Comparison of ENCODE assay signal across 21 cellular contexts in the genomic region with DNA sequence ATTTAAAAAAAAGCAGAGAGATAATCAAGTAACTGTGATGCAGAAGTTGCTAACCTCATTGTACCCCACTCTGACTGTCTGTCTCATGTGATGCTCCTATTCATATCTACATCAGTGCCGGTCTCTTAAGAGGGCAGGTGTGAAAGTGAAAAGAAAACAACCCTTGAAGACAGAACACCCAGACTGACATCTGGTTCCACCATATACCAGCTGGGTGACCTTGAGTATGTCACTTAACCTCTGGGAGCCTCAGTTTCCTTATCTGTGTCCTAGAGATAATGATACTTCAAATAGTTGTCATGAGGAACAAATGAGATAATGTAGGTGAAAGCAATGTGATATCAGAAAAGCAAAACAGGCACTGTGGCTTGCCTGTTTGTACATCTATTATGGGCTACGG.
DNase-seq lines count a peak whose midpoint lies in the region; ATAC-seq, FAIRE-seq and TF ChIP-seq lines count a peak whose summit lies in the region.
"Had no signal": no experiment of that assay in that cellular context is flagged by ENCODE, and none has a peak within 500 bp of the region (broad histone marks: within the 10 kb centered on the region; RNA-seq: fewer than 3 reads in every experiment).

No MANE protein-coding gene starts in this region.

- no peak overlapping the region for H3K23ac ChIP-seq in H9 (ENCODE audit: insufficient read length, low read depth, low read length)

- no peak overlapping the region for H2BK12ac ChIP-seq in H9 (ENCODE audit: insufficient read length, low read depth, low read length)

- RAD21 ChIA-PET in GM12878 (lab: Charles Lee; ENCODE audit: unreplicated experiment): interaction anchor here (0.7 kb wide), 1 partner anchor 166 kb away, joined by 3 read pairs; no protein-coding TSS in a partner anchor

- no peak for FAIRE-seq in GM12878 (lab: Jason Lieb, UNC)
- FAIRE-seq: endothelial cell of umbilical vein, frontal cortex had no signal

- peaks cover 28% of the 10 kb centered on the region for H3K4me1 Mint-ChIP-seq in stimulated activated effector memory CD8-positive, alpha-beta T cell treated with anti-CD3 and anti-CD28 coated beads, Interleukin-12 subunit alpha, Interleukin-12 subunit beta, amount 100 ng/mL, for 72 hours
- H3K4me1 Mint-ChIP-seq in H9: peaks cover 3 to 6% of the 10 kb centered on the region in 2 experiments; a peak in 2 of 4 replicates

- peaks cover 8% of the 10 kb centered on the region for H3K4me1 ChIP-seq in GM12878 (ENCODE audit: control insufficient read depth, insufficient read depth, low read length)
- peaks cover 2% of the 10 kb centered on the region; the same call in 1 of the 2 replicates for H3K4me1 ChIP-seq in H9 (ENCODE audit: insufficient read depth, low read length)
- H3K4me1 ChIP-seq: prostate gland had no signal

- CTCF ChIA-PET in GM12878 (lab: Yijun Ruan, JAX): no interaction called here

- H2BK20ac ChIP-seq in H9 (ENCODE audit: low read depth, low read length, poor library complexity, severe bottlenecking): no peak overlapping the region

- H3K14ac ChIP-seq in H9 (ENCODE audit: insufficient read depth, low read length): no peak overlapping the region

- BruUV-seq in GM12878 (replicated peaks; lab: Mats Ljungman, UMichigan): no TSS peak

- H3K9me3 ChIP-seq in GM12878 (replicated peaks; ENCODE audit: control insufficient read depth, insufficient read depth, low read length): no peaks in the 10 kb centered on the region; the same call in 1 of the 3 replicates
- H3K9me3 ChIP-seq in H9 (ENCODE audit: control insufficient read depth, low read depth, low read length): no peaks in the 10 kb centered on the region
- H3K9me3 ChIP-seq: prostate gland had no signal

- no peaks in the 10 kb centered on the region for H3K79me2 ChIP-seq in GM12878 (ENCODE audit: control insufficient read depth, insufficient read depth, low read length)
- H3K79me2 ChIP-seq in H9 (ENCODE audit: insufficient read depth, low read length): no peaks in the 10 kb centered on the region

- H3K4ac ChIP-seq in H9 (ENCODE audit: low read depth, low read length): no peak overlapping the region

- H2BK5ac ChIP-seq in H9 (ENCODE audit: insufficient read length, low read length): no peak overlapping the region

- ATAC-seq in GM18868 (IDR thresholded peaks at IDR 0.05; ENCODE audit: unreplicated experiment) (peak; percentile 88), GM21423 (IDR thresholded peaks at IDR 0.05; ENCODE audit: unreplicated experiment) (peak; percentile 50), HG03159 (IDR thresholded peaks at IDR 0.05; ENCODE audit: unreplicated experiment) (peak; percentile 63), GM12878 (peak; percentile 84), GM19455 (IDR thresholded peaks at IDR 0.05; ENCODE audit: unreplicated experiment) (no peak)
- no peak for ATAC-seq in stimulated activated effector memory CD8-positive, alpha-beta T cell treated with anti-CD3 and anti-CD28 coated beads, Interleukin-12 subunit alpha, Interleukin-12 subunit beta, amount 100 ng/mL, for 72 hours
- ATAC-seq: activated CD8-positive, alpha-beta T cell treated with anti-CD3 and anti-CD28 coated beads for 36 hours; HCT116; naive thymus-derived CD4-positive, alpha-beta T cell had no signal

- H3K27ac ChIP-seq in GM12878 (ENCODE audit: control insufficient read depth, insufficient read depth) (no peak overlapping the region), H9 (ENCODE audit: insufficient read length, low read depth, low read length) (no peak overlapping the region)
- H3K27ac ChIP-seq: PC-9, prostate gland, WERI-Rb-1 had no signal

- TF ChIP-seq RAD21 in GM12878 (IDR thresholded peaks at IDR 0.05; ENCODE audit: insufficient read depth, low read depth, low read length): no peak

- DNase-seq in GM12878 (ENCODE audit: low read depth, low spot score) (no peak), H9 (no peak), RPMI8226 (no peak)
- no peak for DNase-seq in stimulated activated effector memory CD8-positive, alpha-beta T cell treated with anti-CD3 and anti-CD28 coated beads, Interleukin-12 subunit alpha, Interleukin-12 subunit beta, amount 100 ng/mL, for 72 hours (ENCODE audit: low spot score in 2 of 2)
- DNase-seq: activated CD8-positive, alpha-beta T cell treated with anti-CD3 and anti-CD28 coated beads for 36 hours; DMS 273 treated with DMSO at 0.1 percent for 48 hours; naive thymus-derived CD4-positive, alpha-beta T cell; NCI-H1105; NCI-H524 treated with DMSO at 0.1 percent for 48 hours; PC-9; WERI-Rb-1 had no signal

- no peak overlapping the region for H3K4me3 Mint-ChIP-seq in stimulated activated effector memory CD8-positive, alpha-beta T cell treated with anti-CD3 and anti-CD28 coated beads, Interleukin-12 subunit alpha, Interleukin-12 subunit beta, amount 100 ng/mL, for 72 hours
- no peak overlapping the region for H3K4me3 Mint-ChIP-seq in H9
- H3K4me3 Mint-ChIP-seq: activated CD8-positive, alpha-beta T cell treated with anti-CD3 and anti-CD28 coated beads for 36 hours; activated T-helper 1 cell treated with anti-CD3 and anti-CD28 coated beads, Interleukin-12 subunit alpha, Interleukin-12 subunit beta, Interleukin-2, Interleukin-4 antibody, amounts not matched to agents 30 ng/mL and 10 ng/mL and 1 ng/mL, durations not matched to agents 14 hours and 24 hours and 36 hours; naive thymus-derived CD4-positive, alpha-beta T cell had no signal

- intact Hi-C loops in GM12878 (cut with micrococcal nuclease; ENCODE audit: unreplicated experiment): no loop called here

- no peak overlapping the region for H2BK15ac ChIP-seq in H9 (ENCODE audit: low read depth, low read length)

- no peak overlapping the region for H2BK120ac ChIP-seq in H9 (ENCODE audit: low read depth, low read length, poor library complexity, severe bottlenecking)

- H3K9me3 Mint-ChIP-seq in stimulated activated effector memory CD8-positive, alpha-beta T cell treated with anti-CD3 and anti-CD28 coated beads, Interleukin-12 subunit alpha, Interleukin-12 subunit beta, amount 100 ng/mL, for 72 hours: peaks cover 2% of the 10 kb centered on the region
- H3K9me3 Mint-ChIP-seq in H9: no peaks in the 10 kb centered on the region
- H3K9me3 Mint-ChIP-seq: activated T-helper 1 cell treated with anti-CD3 and anti-CD28 coated beads, Interleukin-12 subunit alpha, Interleukin-12 subunit beta, Interleukin-2, Interleukin-4 antibody, amounts not matched to agents 30 ng/mL and 10 ng/mL and 1 ng/mL, durations not matched to agents 14 hours and 24 hours and 36 hours had no signal

- H3K36me3 ChIP-seq in GM12878 (ENCODE audit: control insufficient read depth in 2 of 2, insufficient read depth in 2 of 2, low read length in 1 of 2): no peaks in the 10 kb centered on the region
- H3K36me3 ChIP-seq: prostate gland, WERI-Rb-1 had no signal

- H3T11ph ChIP-seq in H9 (ENCODE audit: low read length): no peak overlapping the region

- H2AK5ac ChIP-seq in H9 (ENCODE audit: insufficient read length, low read length): no peak overlapping the region

- H4K8ac ChIP-seq in H9 (replicated peaks; ENCODE audit: insufficient read length, low read depth, low read length): no peak overlapping the region

- H3K36me3 Mint-ChIP-seq in stimulated activated effector memory CD8-positive, alpha-beta T cell treated with anti-CD3 and anti-CD28 coated beads, Interleukin-12 subunit alpha, Interleukin-12 subunit beta, amount 100 ng/mL, for 72 hours: no peaks in the 10 kb centered on the region
- H3K36me3 Mint-ChIP-seq in H9 (ENCODE audit: insufficient read depth in 1 of 3, low read depth in 3 of 3): no peaks in the 10 kb centered on the region

- H4K5ac ChIP-seq in H9 (ENCODE audit: insufficient read length, low read depth, low read length): no peak overlapping the region

- no peak overlapping the region for H3K18ac ChIP-seq in H9 (ENCODE audit: insufficient read length, low read depth, low read length)

- in situ Hi-C loops in GM12878 (cut with MboI): no loop called here

- POLR2A ChIA-PET in GM12878 (lab: Charles Lee): interaction anchor here (0.9 to 1.1 kb wide), 2 partner anchors 10 to 23 kb away, joined by 3 read pairs; no protein-coding TSS in a partner anchor

- no peak overlapping the region for H3K4me3 ChIP-seq in GM12878
- H3K4me3 ChIP-seq: lung, PC-9, prostate gland had no signal

- no peaks in the 10 kb centered on the region for H3K23me2 ChIP-seq in H9 (ENCODE audit: insufficient read length, low read depth, low read length, poor library complexity, severe bottlenecking)

- SMC1A ChIA-PET in GM12878 (lab: Charles Lee; ENCODE audit: uncharacterized antibody, unreplicated experiment): interaction anchor here (0.7 to 4.6 kb wide), 9 partner anchors 9 to 315 kb away, joined by 3 to 26 read pairs (median 3); no protein-coding TSS in a partner anchor

- H4K20me1 ChIP-seq in GM12878 (ENCODE audit: control insufficient read depth, insufficient read depth) (no peaks in the 10 kb centered on the region), H9 (ENCODE audit: control insufficient read depth, insufficient read depth, insufficient read length) (no peaks in the 10 kb centered on the region)

- TF ChIP-seq EP300 in GM12878 (IDR thresholded peaks at IDR 0.05; ENCODE audit: borderline replicate concordance in 1 of 2, control insufficient read depth in 1 of 2, low read depth in 2 of 2, low read length in 2 of 2): peak in 1 of 2 experiments; percentile 25; a peak in 1 of 4 replicates

- TF ChIP-seq CTCF in GM12878 (IDR thresholded peaks at IDR 0.05 in 2 of 3, conservative IDR thresholded peaks at IDR 0.05 in 1 of 3; ENCODE audit: control insufficient read depth in 2 of 3, extremely low read depth in 1 of 3, insufficient read depth in 1 of 3, low read depth in 3 of 3, low read length in 3 of 3) (no peak), H9 (conservative IDR thresholded peaks at IDR 0.05) (no peak)

- H3K4me2 ChIP-seq in GM12878 (ENCODE audit: control insufficient read depth, insufficient read depth) (no peak overlapping the region), H9 (ENCODE audit: insufficient read depth, insufficient read length, low read length) (no peak overlapping the region)
- H3K4me2 ChIP-seq: PC-9 had no signal

- 67% methylated on average over 2 of the region's 2 CpGs for WGBS in GM12878 (ENCODE audit: insufficient coverage, insufficient replicate concordance, low lambda C conversion rate, missing lambda C conversion rate)
- no CpG with 5 or more reads among the region's 2 CpGs for WGBS in H9 (ENCODE audit: extremely low coverage, insufficient read length, low lambda C conversion rate)

- H3K27ac Mint-ChIP-seq in stimulated activated effector memory CD8-positive, alpha-beta T cell treated with anti-CD3 and anti-CD28 coated beads, Interleukin-12 subunit alpha, Interleukin-12 subunit beta, amount 100 ng/mL, for 72 hours: no peak overlapping the region
- no peak overlapping the region for H3K27ac Mint-ChIP-seq in H9
- H3K27ac Mint-ChIP-seq: activated CD8-positive, alpha-beta T cell treated with anti-CD3 and anti-CD28 coated beads for 36 hours; activated T-helper 1 cell treated with anti-CD3 and anti-CD28 coated beads, Interleukin-12 subunit alpha, Interleukin-12 subunit beta, Interleukin-2, Interleukin-4 antibody, amounts not matched to agents 30 ng/mL and 10 ng/mL and 1 ng/mL, durations not matched to agents 14 hours and 24 hours and 36 hours; naive thymus-derived CD4-positive, alpha-beta T cell had no signal

- no peak overlapping the region for H3K56ac ChIP-seq in H9 (ENCODE audit: insufficient read length, low read depth, low read length)

- H3K27me3 Mint-ChIP-seq in H9 (ENCODE audit: low read depth): no peaks in the 10 kb centered on the region
- H3K27me3 Mint-ChIP-seq: activated CD8-positive, alpha-beta T cell treated with anti-CD3 and anti-CD28 coated beads for 36 hours; naive thymus-derived CD4-positive, alpha-beta T cell had no signal

- no peak for TF ChIP-seq POLR2A in GM12878 (IDR thresholded peaks at IDR 0.05; ENCODE audit: low read depth, low read length)

- no peaks in the 10 kb centered on the region for H3K79me1 ChIP-seq in H9 (ENCODE audit: insufficient read depth, low read depth, low read length, poor library complexity, severe bottlenecking)

- H3K9ac ChIP-seq in GM12878 (ENCODE audit: control insufficient read depth, insufficient read depth, low read length) (no peak overlapping the region), H9 (ENCODE audit: extremely low read depth, insufficient read length, low read length) (no peak overlapping the region)

- H4K91ac ChIP-seq in H9 (ENCODE audit: insufficient read length, low read depth, low read length): no peak overlapping the region

- H3K27me3 ChIP-seq in GM12878 (replicated peaks in 1 of 2; ENCODE audit: control insufficient read depth in 2 of 2, insufficient read depth in 2 of 2, low read length in 1 of 2) (no peaks in the 10 kb centered on the region), H9 (ENCODE audit: insufficient read depth, low read length) (no peaks in the 10 kb centered on the region)

- H2AFZ ChIP-seq in GM12878 (ENCODE audit: control insufficient read depth, low read depth, low read length): no peak overlapping the region
- no peak overlapping the region for H2AFZ ChIP-seq in H9 (ENCODE audit: low read length)
- H2AFZ ChIP-seq: PC-9 had no signal

Comparison
In these comparisons a context has a peak if more than half of its experiments do, and no peak if none do; other contexts are left out.
1. ATAC-seq: peak in GM18868 (single experiment), GM21423 (single experiment), HG03159 (single experiment) and GM12878 (single experiment); none in stimulated activated effector memory CD8-positive, alpha-beta T cell treated with anti-CD3 and anti-CD28 coated beads, Interleukin-12 subunit alpha, Interleukin-12 subunit beta, amount 100 ng/mL, for 72 hours (single experiment) and GM19455 (single experiment).